In the genomic region with DNA sequence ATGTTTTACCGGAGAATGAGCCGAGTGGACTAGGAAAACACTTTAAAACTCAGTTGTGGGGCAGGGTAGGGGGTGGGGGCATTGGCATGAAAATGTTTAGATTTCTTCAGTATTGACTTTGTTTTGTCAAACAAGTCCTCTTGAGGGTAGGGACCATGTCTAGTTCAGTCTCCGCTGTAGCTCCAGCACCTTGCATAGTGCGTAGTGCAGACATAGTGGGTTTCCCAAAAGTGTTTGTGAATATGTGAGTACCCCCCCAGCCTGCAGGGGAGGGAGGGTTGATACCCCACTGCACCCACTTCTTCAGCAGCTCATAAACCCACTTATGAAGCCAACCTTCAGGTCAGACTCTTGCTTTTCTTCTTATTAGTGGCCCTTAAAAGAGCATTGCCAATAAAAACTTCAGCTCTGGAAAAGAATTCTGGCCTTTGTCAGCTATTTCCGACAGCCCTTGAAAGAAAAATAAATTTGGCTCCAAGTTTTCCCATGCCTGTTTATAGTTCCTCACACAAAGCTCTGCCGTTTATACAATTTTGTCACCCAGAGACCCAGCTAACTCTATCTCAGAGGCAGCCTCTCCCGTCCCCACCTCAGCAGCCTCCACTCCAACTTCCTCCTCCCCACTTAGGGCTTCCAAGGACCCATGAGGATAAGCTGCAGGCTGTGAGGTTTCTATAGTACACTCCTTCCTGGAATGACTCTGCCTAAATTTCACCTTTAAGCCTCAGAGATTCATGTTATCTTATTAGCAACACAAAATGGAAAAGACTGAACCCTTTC, we compare ENCODE assay signal across 1 cellular context.
TF ChIP-seq lines count a peak whose summit lies in the region.

No MANE protein-coding gene starts in this region.

TF ChIP-seq in GM12878, 131 proteins besides CTCF, POLR2A, EP300 and RAD21:
- TF ChIP-seq, protein P1, sequence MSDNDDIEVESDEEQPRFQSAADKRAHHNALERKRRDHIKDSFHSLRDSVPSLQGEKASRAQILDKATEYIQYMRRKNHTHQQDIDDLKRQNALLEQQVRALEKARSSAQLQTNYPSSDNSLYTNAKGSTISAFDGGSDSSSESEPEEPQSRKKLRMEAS (IDR thresholded peaks at IDR 0.05; ENCODE audit: low read depth, low read length) = no peak
- TF ChIP-seq PAX5 (IDR thresholded peaks at IDR 0.05; ENCODE audit: borderline replicate concordance, low read depth, low read length) (no peak), MTA3 (IDR thresholded peaks at IDR 0.05; ENCODE audit: borderline replicate concordance, low read length) (no peak), SREBF2 (IDR thresholded peaks at IDR 0.05; ENCODE audit: low read length) (no peak), SMAD1 (IDR thresholded peaks at IDR 0.05; ENCODE audit: low read depth, partially characterized antibody) (no peak), BHLHE40 (IDR thresholded peaks at IDR 0.05; ENCODE audit: borderline replicate concordance in 1 of 2, low read depth in 2 of 2, low read length in 1 of 2) (no peak), GATAD2B (conservative IDR thresholded peaks at IDR 0.05; ENCODE audit: low read depth) (no peak), NR2C1 (IDR thresholded peaks at IDR 0.05) (no peak), HDGF (IDR thresholded peaks at IDR 0.05) (no peak), SMARCA5 (IDR thresholded peaks at IDR 0.05) (no peak), EED (IDR thresholded peaks at IDR 0.05; ENCODE audit: low read depth) (no peak)
- TF ChIP-seq, protein P2, sequence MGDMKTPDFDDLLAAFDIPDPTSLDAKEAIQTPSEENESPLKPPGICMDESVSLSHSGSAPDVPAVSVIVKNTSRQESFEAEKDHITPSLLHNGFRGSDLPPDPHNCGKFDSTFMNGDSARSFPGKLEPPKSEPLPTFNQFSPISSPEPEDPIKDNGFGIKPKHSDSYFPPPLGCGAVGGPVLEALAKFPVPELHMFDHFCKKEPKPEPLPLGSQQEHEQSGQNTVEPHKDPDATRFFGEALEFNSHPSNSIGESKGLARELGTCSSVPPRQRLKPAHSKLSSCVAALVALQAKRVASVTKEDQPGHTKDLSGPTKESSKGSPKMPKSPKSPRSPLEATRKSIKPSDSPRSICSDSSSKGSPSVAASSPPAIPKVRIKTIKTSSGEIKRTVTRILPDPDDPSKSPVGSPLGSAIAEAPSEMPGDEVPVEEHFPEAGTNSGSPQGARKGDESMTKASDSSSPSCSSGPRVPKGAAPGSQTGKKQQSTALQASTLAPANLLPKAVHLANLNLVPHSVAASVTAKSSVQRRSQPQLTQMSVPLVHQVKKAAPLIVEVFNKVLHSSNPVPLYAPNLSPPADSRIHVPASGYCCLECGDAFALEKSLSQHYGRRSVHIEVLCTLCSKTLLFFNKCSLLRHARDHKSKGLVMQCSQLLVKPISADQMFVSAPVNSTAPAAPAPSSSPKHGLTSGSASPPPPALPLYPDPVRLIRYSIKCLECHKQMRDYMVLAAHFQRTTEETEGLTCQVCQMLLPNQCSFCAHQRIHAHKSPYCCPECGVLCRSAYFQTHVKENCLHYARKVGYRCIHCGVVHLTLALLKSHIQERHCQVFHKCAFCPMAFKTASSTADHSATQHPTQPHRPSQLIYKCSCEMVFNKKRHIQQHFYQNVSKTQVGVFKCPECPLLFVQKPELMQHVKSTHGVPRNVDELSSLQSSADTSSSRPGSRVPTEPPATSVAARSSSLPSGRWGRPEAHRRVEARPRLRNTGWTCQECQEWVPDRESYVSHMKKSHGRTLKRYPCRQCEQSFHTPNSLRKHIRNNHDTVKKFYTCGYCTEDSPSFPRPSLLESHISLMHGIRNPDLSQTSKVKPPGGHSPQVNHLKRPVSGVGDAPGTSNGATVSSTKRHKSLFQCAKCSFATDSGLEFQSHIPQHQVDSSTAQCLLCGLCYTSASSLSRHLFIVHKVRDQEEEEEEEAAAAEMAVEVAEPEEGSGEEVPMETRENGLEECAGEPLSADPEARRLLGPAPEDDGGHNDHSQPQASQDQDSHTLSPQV (IDR thresholded peaks at IDR 0.05) = no peak
- TF ChIP-seq, protein P3, sequence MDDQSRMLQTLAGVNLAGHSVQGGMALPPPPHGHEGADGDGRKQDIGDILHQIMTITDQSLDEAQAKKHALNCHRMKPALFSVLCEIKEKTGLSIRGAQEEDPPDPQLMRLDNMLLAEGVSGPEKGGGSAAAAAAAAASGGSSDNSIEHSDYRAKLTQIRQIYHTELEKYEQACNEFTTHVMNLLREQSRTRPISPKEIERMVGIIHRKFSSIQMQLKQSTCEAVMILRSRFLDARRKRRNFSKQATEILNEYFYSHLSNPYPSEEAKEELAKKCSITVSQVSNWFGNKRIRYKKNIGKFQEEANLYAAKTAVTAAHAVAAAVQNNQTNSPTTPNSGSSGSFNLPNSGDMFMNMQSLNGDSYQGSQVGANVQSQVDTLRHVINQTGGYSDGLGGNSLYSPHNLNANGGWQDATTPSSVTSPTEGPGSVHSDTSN (IDR thresholded peaks at IDR 0.05; ENCODE audit: insufficient replicate concordance, low read depth, low read length) = no peak
